Comparison of ENCODE assay signal across 8 cellular contexts in the genomic region with DNA sequence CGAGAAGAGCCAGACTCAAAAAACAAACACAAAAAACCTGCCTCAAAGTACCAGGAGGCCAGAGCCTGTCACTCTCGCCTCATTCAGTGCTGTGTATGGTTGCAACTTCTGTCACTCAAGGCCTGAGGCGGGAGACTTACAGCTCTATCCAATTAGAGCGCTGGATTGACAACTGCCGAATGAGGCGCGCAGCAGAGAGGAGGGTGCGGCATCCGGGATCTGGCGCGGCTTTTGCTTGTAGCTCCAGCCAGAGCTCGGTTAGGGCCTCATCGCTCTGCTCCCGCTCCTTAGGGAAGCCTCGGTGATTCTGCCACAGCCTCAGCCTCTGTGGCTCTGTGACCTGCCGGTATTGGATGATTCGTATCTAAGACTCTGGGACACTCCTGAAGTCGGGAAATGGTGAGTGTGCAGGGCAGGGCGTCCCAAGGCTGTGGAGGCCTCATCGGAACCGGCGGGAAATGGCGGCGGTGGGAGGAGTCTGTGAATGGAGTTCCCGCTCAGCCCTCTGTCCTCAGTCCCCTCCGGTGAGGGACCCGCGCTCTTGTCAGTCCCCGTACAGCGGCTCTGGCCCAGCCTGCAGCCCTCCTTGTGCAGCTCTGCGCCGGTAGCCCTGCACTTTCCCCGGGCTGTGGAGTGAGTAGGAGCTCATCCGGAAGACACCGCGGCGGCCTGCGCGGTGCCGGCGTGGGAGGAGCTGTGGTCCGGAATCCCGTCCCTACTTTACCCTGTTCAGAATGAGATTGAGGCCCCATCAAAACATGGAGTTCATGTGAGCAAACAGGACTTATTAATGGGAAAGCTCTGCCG. TPM values are rescaled to one million over a fixed set of nuclear protein-coding genes. Genes with fewer than 3 reads are reported as not detected.
DNase-seq lines count a peak whose midpoint lies in the region; ATAC-seq and TF ChIP-seq lines count a peak whose summit lies in the region.

A gene (plus strand): TSS at position 227 of the 807 bp plus-strand sequence. CDS start 170 bp downstream, at position 397.

- no peaks in the 10 kb centered on the region for H3K27me3 ChIP-seq in foreskin keratinocyte
- H3K27me3 ChIP-seq in neuron (ENCODE audit: insufficient read depth, low read length) = no peaks in the 10 kb centered on the region

- DNase-seq in DMS79 (lab: John Stamatoyannopoulos, UW) (peak; percentile 83), SIG-M5 treated with dmso at 0.1 percent for 504 hours (lab: John Stamatoyannopoulos, UW; ENCODE audit: unreplicated experiment) (peak; percentile 74), foreskin keratinocyte (peak; percentile 93 to 96), stromal cell of bone marrow (ENCODE audit: low read depth) (peak; percentile 96)
- DNase-seq in activated naive CD4-positive, alpha-beta T cell (lab: John Stamatoyannopoulos, UW) = peak; percentile 61 to 82 (median 70)

- H3K4me1 ChIP-seq in foreskin keratinocyte (no peaks in the 10 kb centered on the region), neuron (ENCODE audit: insufficient read depth, low read length) (peaks cover 9% of the 10 kb centered on the region)

- H3K4me3 ChIP-seq in neuron (ENCODE audit: low read length) = peak within 1 kb of the TSS; percentile 64

- H3K36me3 ChIP-seq in KOPT-K1 (ENCODE audit: insufficient read depth, low read length) (peaks cover 17% of the 10 kb centered on the region), neuron (ENCODE audit: insufficient read depth, low read length) (peaks cover 12% of the 10 kb centered on the region)

- peak within 1 kb of the TSS; percentile 94 for H3K27ac ChIP-seq in KOPT-K1 (ENCODE audit: low read depth, low read length, poor library complexity, severe bottlenecking)
- H3K27ac ChIP-seq in foreskin keratinocyte = peak within 1 kb of the TSS; percentile 89

- H3K9me3 ChIP-seq in KOPT-K1 (ENCODE audit: insufficient read depth, low read length, poor library complexity, severe bottlenecking) = peaks cover 61% of the 10 kb centered on the region
- H3K9me3 ChIP-seq in neuron (ENCODE audit: low read length) = peaks cover 15% of the 10 kb centered on the region

- TF ChIP-seq CTCF in foreskin keratinocyte (conservative IDR thresholded peaks at IDR 0.05) = no peak

- H2AFZ ChIP-seq in neuron (ENCODE audit: low read depth, low read length) = peak within 1 kb of the TSS; percentile 50

- ATAC-seq in GM21717 (IDR thresholded peaks at IDR 0.05; ENCODE audit: unreplicated experiment) (peak; percentile 100), foreskin keratinocyte (peak; percentile 98)

RNA-seq across cellular contexts. Expression of the gene that starts here (rescaled TPM):
- total RNA-seq in foreskin keratinocyte = 5.7 and 7.6 TPM in 2 replicates
- polyA plus RNA-seq in foreskin keratinocyte = 1.1 and 1.4 TPM in 2 replicates

Comparison
In these comparisons a context has a peak if more than half of its experiments do, and no peak if none do; other contexts are left out.
1. Peak in every context shown above with its lines: DNase-seq, ATAC-seq, H3K4me3 ChIP-seq and H3K27ac ChIP-seq.